ENCODE assay signal across 1 cellular context in genomic region chr5:53253421-53253871, GRCh38.
TF ChIP-seq lines count a peak whose summit lies in the region.

No MANE protein-coding gene starts in this region.

TF ChIP-seq in IMR-90, 13 proteins besides CTCF, POLR2A, EP300 and RAD21 (continued from another document):
- TF ChIP-seq, protein P1, sequence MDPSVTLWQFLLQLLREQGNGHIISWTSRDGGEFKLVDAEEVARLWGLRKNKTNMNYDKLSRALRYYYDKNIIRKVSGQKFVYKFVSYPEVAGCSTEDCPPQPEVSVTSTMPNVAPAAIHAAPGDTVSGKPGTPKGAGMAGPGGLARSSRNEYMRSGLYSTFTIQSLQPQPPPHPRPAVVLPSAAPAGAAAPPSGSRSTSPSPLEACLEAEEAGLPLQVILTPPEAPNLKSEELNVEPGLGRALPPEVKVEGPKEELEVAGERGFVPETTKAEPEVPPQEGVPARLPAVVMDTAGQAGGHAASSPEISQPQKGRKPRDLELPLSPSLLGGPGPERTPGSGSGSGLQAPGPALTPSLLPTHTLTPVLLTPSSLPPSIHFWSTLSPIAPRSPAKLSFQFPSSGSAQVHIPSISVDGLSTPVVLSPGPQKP (IDR thresholded peaks at IDR 0.05; ENCODE audit: borderline replicate concordance, low read depth, low read length) = no peak
